ENCODE assay signal across 8 cellular contexts in the genomic region with DNA sequence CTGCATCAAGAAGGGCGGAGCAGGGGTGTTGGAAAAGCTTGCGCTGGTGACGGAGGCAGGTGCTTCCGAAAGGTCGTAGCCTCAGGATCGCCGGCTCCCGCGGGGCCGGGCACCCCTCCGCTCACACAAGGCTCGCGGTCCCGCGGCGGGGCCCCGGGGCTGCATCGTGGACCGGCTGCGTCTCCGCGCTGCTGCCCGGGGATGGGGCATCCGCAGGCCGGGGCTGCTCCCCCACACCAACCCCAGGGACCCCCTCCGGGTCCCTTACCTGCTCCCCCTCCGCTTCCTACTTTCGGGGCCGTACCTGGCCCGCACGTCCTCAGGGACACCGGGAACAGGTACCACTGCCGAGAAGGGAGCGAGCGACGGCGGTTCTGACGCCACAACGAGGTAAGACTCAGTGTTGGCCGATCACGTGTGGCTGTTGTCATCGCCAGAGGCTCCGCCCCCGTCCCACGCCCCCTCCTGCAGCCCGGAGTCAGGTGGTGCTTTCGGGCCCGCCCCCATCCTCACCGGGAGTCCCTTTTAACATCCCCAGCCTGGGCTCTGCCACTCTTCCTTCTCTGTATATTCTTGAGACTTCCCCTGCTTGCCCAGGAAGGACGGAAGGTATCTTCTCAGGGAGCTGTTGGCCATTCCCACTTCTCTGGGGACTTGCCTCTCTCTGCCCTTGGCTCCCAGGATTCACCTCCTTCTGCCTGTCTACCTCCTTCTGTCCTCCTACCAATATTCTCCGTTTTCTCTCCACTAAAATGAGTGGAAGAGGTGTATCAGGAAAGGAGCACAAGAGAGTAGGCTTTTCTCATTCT. TPM values are rescaled to one million over a fixed set of nuclear protein-coding genes. Genes with fewer than 3 reads are reported as not detected.
DNase-seq lines count a peak whose midpoint lies in the region; ATAC-seq and TF ChIP-seq lines count a peak whose summit lies in the region.

Gene BEX2 (minus strand): TSS at position 399 of the 809 bp plus-strand sequence. CDS start 1,014 bp downstream, outside the sequence.

- H3K4me1 ChIP-seq in PC-3 (ENCODE audit: insufficient read depth, low read length), result peaks cover 3% of the 10 kb centered on the region; the same call in 1 of the 2 replicates

- H3K4me3 ChIP-seq in BJ (ENCODE audit: low read depth, low read length) (peak within 1 kb of the TSS; percentile 34), PC-3 (ENCODE audit: low read length) (peak within 1 kb of the TSS; percentile 68)

- POLR2A ChIA-PET in BJ (lab: Charles Lee) (no interaction called here), PC-3 (lab: Charles Lee; ENCODE audit: unreplicated experiment) (no interaction called here)

- no peak within 1 kb of the TSS for H3K9ac ChIP-seq in PC-3 (ENCODE audit: low read length)

- peaks cover 31% of the 10 kb centered on the region for H3K27me3 Mint-ChIP-seq in osteocyte (ENCODE audit: unreplicated experiment)

- no peak for DNase-seq in BJ (ENCODE audit: low read depth)
- DNase-seq in PC-3, result peak; percentile 58
- peak; percentile 64 for DNase-seq in activated gamma-delta T cell treated with anti-CD3 and anti-CD28 coated beads, Interleukin-2, amount 50 U/mL, for 16 hours (ENCODE audit: low read depth)
- DNase-seq in glomerular visceral epithelial cell (ENCODE audit: extremely low spot score), result peak; percentile 62
- no peak for DNase-seq in osteocyte (ENCODE audit: extremely low spot score, unreplicated experiment)

- H3K9me3 Mint-ChIP-seq in osteocyte (ENCODE audit: unreplicated experiment), result peaks cover 9% of the 10 kb centered on the region

- H3K36me3 ChIP-seq in BJ (ENCODE audit: control insufficient read depth, insufficient read depth, low read length) (no peaks in the 10 kb centered on the region), PC-3 (ENCODE audit: low read depth, low read length) (no peaks in the 10 kb centered on the region)

- H3K27ac ChIP-seq in PC-3 (ENCODE audit: low read length), result no peak within 1 kb of the TSS
- peak within 1 kb of the TSS; percentile 56 for H3K27ac ChIP-seq in temporal lobe (ENCODE audit: low read depth, low read length)

- H4K20me1 ChIP-seq in PC-3 (ENCODE audit: low read length), result no peaks in the 10 kb centered on the region

- H3K27ac Mint-ChIP-seq in osteocyte (ENCODE audit: unreplicated experiment), result no peak within 1 kb of the TSS

- no peaks in the 10 kb centered on the region for H3K36me3 Mint-ChIP-seq in osteocyte (ENCODE audit: unreplicated experiment)

- H3K4me1 Mint-ChIP-seq in osteocyte (ENCODE audit: unreplicated experiment), result no peaks in the 10 kb centered on the region

- intact Hi-C loops in PC-3 (cut with micrococcal nuclease), result no loop called here

- CTCF ChIA-PET in BJ (lab: Yijun Ruan, JAX), result no interaction called here
- CTCF ChIA-PET in PC-3 (lab: Charles Lee), result no interaction called here

- H3K9me2 ChIP-seq in PC-3 (replicated peaks; ENCODE audit: low read length), result no peaks in the 10 kb centered on the region

- peaks cover 4% of the 10 kb centered on the region; the same call in 1 of the 2 replicates for H3K27me3 ChIP-seq in BJ (ENCODE audit: control insufficient read depth, insufficient read depth, low read length)
- 0 out of 2 replicates have a peak, but pooled peaks cover 5% of the 10 kb centered on the region for H3K27me3 ChIP-seq in PC-3 (ENCODE audit: low read length)

- ATAC-seq in GM19351 (IDR thresholded peaks at IDR 0.05; ENCODE audit: unreplicated experiment) (peak; percentile 98), HG03520 (IDR thresholded peaks at IDR 0.05; ENCODE audit: unreplicated experiment) (peak; percentile 96), PC-3 (peak; percentile 89)

- no peaks in the 10 kb centered on the region for H3K79me2 ChIP-seq in PC-3 (ENCODE audit: low read length)

- H2AFZ ChIP-seq in PC-3 (ENCODE audit: low read length), result peak within 1 kb of the TSS; percentile 83

- TF ChIP-seq CTCF in BJ (IDR thresholded peaks at IDR 0.05; ENCODE audit: insufficient read depth, low read depth, low read length) (no peak), PC-3 (conservative IDR thresholded peaks at IDR 0.05; ENCODE audit: low read depth, low read length) (no peak), osteocyte (IDR thresholded peaks at IDR 0.05) (no peak)

- peak within 1 kb of the TSS; percentile 68 for H3K4me3 Mint-ChIP-seq in osteocyte (ENCODE audit: unreplicated experiment)

- BruUV-seq in PC-3 (replicated peaks; lab: Mats Ljungman, UMichigan), result no TSS peak

- no peaks in the 10 kb centered on the region for H3K9me3 ChIP-seq in PC-3 (ENCODE audit: low read length)

- H3F3A ChIP-seq in PC-3 (ENCODE audit: low read length, unreplicated experiment), result no peaks in the 10 kb centered on the region

- H3K4me2 ChIP-seq in PC-3 (ENCODE audit: low read length), result peak within 1 kb of the TSS; percentile 84

RNA-seq across cellular contexts. Expression of gene BEX2, which starts in this region (rescaled TPM):
- polyA plus RNA-seq in BJ (2011; rRNA removed), result 1.2 and 1.8 TPM in 2 replicates
- polyA minus RNA-seq in BJ (2011; rRNA and poly(A)+ RNA removed), result not detected in 2 replicates
- total RNA-seq in PC-3 (2014; rRNA removed) (1.6 and 2.8 TPM in 2 replicates), osteocyte (4.0 and 4.1 TPM in 2 replicates), temporal lobe (108 TPM)

Comparison
In these comparisons a context has a peak if more than half of its experiments do, and no peak if none do; other contexts are left out.
1. RNA of gene BEX2 (total RNA-seq): 108 TPM in temporal lobe (single experiment); 4.0 to 4.1 TPM in osteocyte and 1.6 to 2.8 TPM in PC-3; every median in the first group is over 10 times any median in the second.
2. DNase-seq: peak in PC-3 (single experiment), activated gamma-delta T cell treated with anti-CD3 and anti-CD28 coated beads, Interleukin-2, amount 50 U/mL, for 16 hours (single experiment) and glomerular visceral epithelial cell (single experiment); none in BJ (single experiment) and osteocyte (single experiment).
3. Peak in every context shown above with its lines, with median percentiles within 50 percentile points of each other: ATAC-seq.